Comparison of ENCODE assay signal across 1 cellular context in the genomic region with DNA sequence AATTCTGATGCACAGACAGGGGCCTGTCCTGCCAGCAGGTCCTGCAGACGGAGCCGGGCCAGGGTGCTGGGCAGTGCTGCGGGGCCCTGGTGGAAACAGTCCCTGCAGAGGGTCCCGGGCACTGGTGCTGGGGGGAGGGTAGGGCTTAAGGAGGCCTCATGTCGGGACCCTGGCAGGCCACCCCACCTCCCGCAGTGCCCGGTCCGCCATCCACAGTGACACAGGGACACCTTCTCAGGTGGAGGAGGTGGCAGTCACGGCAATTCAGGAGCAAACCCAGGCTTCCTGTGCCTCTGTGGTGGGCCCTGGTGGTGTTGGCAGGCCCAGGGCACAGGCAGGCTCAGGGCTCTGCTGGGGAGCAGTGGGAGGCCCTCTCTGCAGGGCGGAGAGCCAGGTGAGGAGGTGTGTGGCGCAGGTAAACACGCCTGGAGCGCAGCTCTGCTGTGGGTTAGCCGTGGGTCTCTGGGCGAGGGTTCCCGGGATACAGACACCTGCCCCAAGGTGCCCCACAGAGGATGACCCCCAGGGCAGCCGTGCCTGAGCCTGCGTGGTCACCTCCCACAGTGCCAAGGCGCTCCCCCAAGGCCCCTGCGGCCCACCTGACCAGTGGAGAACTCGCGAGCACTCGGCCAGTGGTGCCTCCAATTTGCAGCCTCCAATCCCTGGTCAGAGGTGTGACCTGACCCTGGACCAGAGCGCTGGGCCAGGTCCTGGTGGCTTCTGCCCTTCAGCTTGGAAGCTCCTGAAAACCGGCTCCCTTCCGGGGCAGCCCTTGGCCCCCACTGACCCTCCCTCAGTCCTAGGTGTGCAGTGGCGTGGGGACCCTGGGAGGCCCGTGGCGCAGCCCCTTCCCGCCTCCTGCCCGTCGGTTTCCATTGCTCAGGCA.
A peak's percentile ranks its signal among the peaks of the same experiment; 100 is the strongest.
TF ChIP-seq lines count a peak whose summit lies in the region.

No MANE protein-coding gene starts in this region.

TF ChIP-seq in HepG2, 621 proteins besides CTCF, POLR2A, EP300 and RAD21 (continued from another document and continues in another):
- TF ChIP-seq ZNF407 (CRISPR knock-in tag; IDR thresholded peaks at IDR 0.05; ENCODE audit: not compliant biosample characterization) (no peak), ZNF260 (CRISPR knock-in tag; IDR thresholded peaks at IDR 0.05; ENCODE audit: borderline replicate concordance, low read depth) (no peak), U2AF1 (optimal IDR thresholded peaks at IDR 0.05; ENCODE audit: low read depth, low read length) (no peak), ZNF512B (CRISPR knock-in tag; IDR thresholded peaks at IDR 0.05; ENCODE audit: borderline replicate concordance) (no peak), ZNF18 (CRISPR knock-in tag; IDR thresholded peaks at IDR 0.05; ENCODE audit: insufficient replicate concordance) (no peak), MED13 (CRISPR knock-in tag; IDR thresholded peaks at IDR 0.05) (no peak), ZNF337 (CRISPR knock-in tag; IDR thresholded peaks at IDR 0.05; ENCODE audit: borderline replicate concordance, low read depth) (no peak), ZMYM2 (CRISPR knock-in tag; IDR thresholded peaks at IDR 0.05) (no peak), KMT2A (CRISPR knock-in tag; IDR thresholded peaks at IDR 0.05) (no peak), SAFB2 (CRISPR knock-in tag; IDR thresholded peaks at IDR 0.05; ENCODE audit: borderline replicate concordance, low read depth) (no peak), ZNF550 (CRISPR knock-in tag; IDR thresholded peaks at IDR 0.05; ENCODE audit: borderline replicate concordance) (no peak), SRSF1 (optimal IDR thresholded peaks at IDR 0.05; ENCODE audit: low read depth, low read length) (peak; percentile 17), ATRX (CRISPR knock-in tag; IDR thresholded peaks at IDR 0.05; ENCODE audit: borderline replicate concordance) (no peak), ZNF746 (CRISPR knock-in tag; IDR thresholded peaks at IDR 0.05) (no peak), HMGXB3 (CRISPR knock-in tag; IDR thresholded peaks at IDR 0.05; ENCODE audit: borderline replicate concordance) (no peak), ZHX1 (CRISPR knock-in tag; IDR thresholded peaks at IDR 0.05; ENCODE audit: low read depth) (0 out of 2 replicates have a peak, but pooled peaks have one; percentile 17), PLRG1 (conservative IDR thresholded peaks at IDR 0.05) (no peak), ZNF782 (CRISPR knock-in tag; IDR thresholded peaks at IDR 0.05; ENCODE audit: borderline replicate concordance) (no peak), ZNF772 (CRISPR knock-in tag; IDR thresholded peaks at IDR 0.05) (0 out of 2 replicates have a peak, but pooled peaks have one; percentile 29), ZNF570 (CRISPR knock-in tag; IDR thresholded peaks at IDR 0.05; ENCODE audit: borderline replicate concordance) (no peak)
- TF ChIP-seq, protein P1, sequence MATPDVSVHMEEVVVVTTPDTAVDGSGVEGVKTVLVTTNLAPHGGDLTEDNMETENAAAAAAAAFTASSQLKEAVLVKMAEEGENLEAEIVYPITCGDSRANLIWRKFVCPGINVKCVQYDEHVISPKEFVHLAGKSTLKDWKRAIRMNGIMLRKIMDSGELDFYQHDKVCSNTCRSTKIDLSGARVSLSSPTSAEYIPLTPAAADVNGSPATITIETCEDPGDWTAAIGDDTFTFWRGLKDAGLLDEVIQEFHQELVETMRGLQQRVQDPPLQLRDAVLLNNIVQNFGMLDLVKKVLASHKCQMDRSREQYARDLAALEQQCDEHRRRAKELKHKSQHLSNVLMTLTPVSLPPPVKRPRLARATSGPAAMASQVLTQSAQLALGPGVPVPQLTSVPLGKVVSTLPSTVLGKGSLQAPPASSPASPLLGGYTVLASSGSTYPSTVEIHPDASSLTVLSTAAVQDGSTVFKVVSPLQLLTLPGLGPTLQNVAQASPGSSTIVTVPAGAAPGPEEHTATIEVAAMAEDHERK (CRISPR knock-in tag; IDR thresholded peaks at IDR 0.05; ENCODE audit: low read depth) = no peak
- TF ChIP-seq, protein P2, sequence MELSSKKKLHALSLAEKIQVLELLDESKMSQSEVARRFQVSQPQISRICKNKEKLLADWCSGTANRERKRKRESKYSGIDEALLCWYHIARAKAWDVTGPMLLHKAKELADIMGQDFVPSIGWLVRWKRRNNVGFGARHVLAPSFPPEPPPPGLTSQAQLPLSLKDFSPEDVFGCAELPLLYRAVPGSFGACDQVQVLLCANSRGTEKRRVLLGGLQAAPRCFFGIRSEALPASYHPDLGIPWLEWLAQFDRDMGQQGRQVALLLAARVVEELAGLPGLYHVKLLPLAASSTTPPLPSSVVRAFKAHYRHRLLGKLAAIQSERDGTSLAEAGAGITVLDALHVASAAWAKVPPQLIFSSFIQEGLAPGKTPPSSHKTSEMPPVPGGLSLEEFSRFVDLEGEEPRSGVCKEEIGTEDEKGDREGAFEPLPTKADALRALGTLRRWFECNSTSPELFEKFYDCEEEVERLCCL (CRISPR knock-in tag; IDR thresholded peaks at IDR 0.05; ENCODE audit: borderline replicate concordance) = no peak
- TF ChIP-seq, protein P3, sequence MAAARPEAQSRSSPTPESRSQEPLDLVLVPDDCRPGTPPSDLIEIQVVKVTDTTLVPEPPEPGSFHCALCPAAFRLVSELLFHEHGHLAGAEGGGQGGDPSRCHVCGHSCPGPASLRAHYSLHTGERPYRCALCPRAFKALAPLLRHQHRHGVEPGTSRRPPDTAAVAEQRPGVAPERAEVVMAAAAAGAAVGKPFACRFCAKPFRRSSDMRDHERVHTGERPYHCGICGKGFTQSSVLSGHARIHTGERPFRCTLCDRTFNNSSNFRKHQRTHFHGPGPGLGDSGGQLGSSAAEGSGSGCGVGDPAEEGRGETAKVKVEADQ (CRISPR knock-in tag; IDR thresholded peaks at IDR 0.05; ENCODE audit: borderline replicate concordance) = no peak
